8 cellular contexts compared by ENCODE assay signal in the genomic region with DNA sequence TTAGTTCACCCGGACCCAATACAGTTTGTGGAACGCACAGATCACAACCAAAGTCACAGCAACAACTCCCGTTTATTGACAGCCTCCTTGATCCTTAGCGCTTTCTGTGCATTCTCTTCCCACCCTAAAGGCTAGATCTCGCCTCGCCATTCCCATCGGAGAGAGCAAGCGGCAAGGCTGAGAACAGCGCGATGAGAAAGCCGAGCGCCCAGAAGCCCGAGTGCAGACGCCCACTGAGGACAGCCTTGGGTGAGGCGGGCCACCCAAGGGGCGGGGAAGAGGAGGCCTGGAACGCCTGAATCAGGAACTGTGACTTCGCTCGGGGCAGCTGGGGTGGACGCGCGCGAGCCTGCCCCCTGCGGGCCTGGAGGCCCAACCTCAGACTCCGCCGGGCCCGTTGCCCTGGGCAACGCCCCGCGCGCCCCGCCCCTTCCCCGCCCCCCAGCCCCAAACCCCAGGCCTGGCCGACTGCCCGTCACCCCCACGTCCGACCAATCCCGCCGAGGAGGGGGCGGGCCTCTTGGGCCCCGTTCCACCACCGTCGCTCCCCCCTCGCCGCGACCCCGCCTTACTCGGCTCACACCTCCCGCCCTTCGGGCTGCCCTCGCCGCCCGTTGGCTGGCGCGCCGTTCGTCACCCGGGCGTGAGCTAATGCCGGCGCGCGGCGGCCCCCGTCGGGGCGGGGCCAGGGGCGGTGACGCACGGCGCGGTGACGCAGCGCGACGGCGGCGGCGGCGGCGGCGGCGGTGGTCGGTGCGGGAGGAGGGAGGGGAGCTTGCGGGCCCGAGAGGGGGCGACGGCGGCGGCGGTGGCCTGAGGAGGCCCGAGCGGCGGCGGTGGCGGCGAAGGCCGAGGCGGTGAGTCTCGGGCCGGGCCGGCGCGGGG. TPM values are rescaled to one million over a fixed set of nuclear protein-coding genes. Genes with fewer than 3 reads are reported as not detected.
A peak's percentile ranks its signal among the peaks of the same experiment; 100 is the strongest.
DNase-seq lines count a peak whose midpoint lies in the region; TF ChIP-seq lines count a peak whose summit lies in the region.

A gene with protein sequence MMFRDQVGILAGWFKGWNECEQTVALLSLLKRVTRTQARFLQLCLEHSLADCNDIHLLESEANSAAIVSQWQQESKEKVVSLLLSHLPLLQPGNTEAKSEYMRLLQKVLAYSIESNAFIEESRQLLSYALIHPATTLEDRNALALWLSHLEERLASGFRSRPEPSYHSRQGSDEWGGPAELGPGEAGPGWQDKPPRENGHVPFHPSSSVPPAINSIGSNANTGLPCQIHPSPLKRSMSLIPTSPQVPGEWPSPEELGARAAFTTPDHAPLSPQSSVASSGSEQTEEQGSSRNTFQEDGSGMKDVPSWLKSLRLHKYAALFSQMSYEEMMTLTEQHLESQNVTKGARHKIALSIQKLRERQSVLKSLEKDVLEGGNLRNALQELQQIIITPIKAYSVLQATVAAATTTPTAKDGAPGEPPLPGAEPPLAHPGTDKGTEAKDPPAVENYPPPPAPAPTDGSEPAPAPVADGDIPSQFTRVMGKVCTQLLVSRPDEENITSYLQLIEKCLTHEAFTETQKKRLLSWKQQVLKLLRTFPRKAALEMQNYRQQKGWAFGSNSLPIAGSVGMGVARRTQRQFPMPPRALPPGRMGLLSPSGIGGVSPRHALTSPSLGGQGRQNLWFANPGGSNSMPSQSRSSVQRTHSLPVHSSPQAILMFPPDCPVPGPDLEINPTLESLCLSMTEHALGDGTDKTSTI (plus strand): TSS at position 702 of the 885 bp plus-strand sequence. CDS start 14,473 bp downstream, outside the sequence.

- H3K27ac ChIP-seq in suprapubic skin = peak within 1 kb of the TSS; percentile 92

- peaks cover 5% of the 10 kb centered on the region for H3K27me3 Mint-ChIP-seq in HFFc6 (ENCODE audit: insufficient read depth)
- H3K27me3 Mint-ChIP-seq in activated naive CD4-positive, alpha-beta T cell treated with anti-CD3 and anti-CD28 coated beads, Interleukin-2, amount 10 ng/mL, durations not matched to agents 7 days and 5 days = no peaks in the 10 kb centered on the region

- peak within 1 kb of the TSS; percentile 92 for H3K4me3 ChIP-seq in GM08714 (ENCODE audit: low read length)
- peak within 1 kb of the TSS; percentile 96 for H3K4me3 ChIP-seq in suprapubic skin

- WGBS in suprapubic skin = under 1% methylated on average over 36 of the region's 105 CpGs

- H3K27ac Mint-ChIP-seq in HFFc6 = peak within 1 kb of the TSS; percentile 95
- peak within 1 kb of the TSS; percentile 92 for H3K27ac Mint-ChIP-seq in activated naive CD4-positive, alpha-beta T cell treated with anti-CD3 and anti-CD28 coated beads, Interleukin-2, amount 10 ng/mL, durations not matched to agents 7 days and 5 days

- TF ChIP-seq EP300 in suprapubic skin (IDR thresholded peaks at IDR 0.05) = no peak

- CTCF ChIA-PET in activated naive CD4-positive, alpha-beta T cell treated with anti-CD3 and anti-CD28 coated beads, Interleukin-2, amount 10 ng/mL, durations not matched to agents 7 days and 5 days (lab: Charles Lee) = interaction anchor here (0.6 to 1.5 kb wide), 5 partner anchors 8 to 944 kb away, joined by 3 to 4 read pairs (median 3); no protein-coding TSS in a partner anchor

- DNase-seq in HFFc6 = peak; percentile 95
- peak; percentile 98 for DNase-seq in NAMALWA (ENCODE audit: low spot score)
- peak; percentile 96 for DNase-seq in SK-N-DZ (ENCODE audit: low spot score)
- peak; percentile 99 for DNase-seq in activated naive CD4-positive, alpha-beta T cell treated with anti-CD3 and anti-CD28 coated beads, Interleukin-2, amount 10 ng/mL, durations not matched to agents 7 days and 5 days
- DNase-seq in germinal center (ENCODE audit: low spot score) = peak; percentile 98
- DNase-seq in nucleus accumbens (lab: John Stamatoyannopoulos, UW) = peak; percentile 84 to 100 (median 98)
- peak; percentile 99 for DNase-seq in suprapubic skin (ENCODE audit: low spot score in 2 of 2)

- H3K27me3 ChIP-seq in suprapubic skin = no peaks in the 10 kb centered on the region

- H3K4me3 Mint-ChIP-seq in HFFc6 = peak within 1 kb of the TSS; percentile 96
- H3K4me3 Mint-ChIP-seq in activated naive CD4-positive, alpha-beta T cell treated with anti-CD3 and anti-CD28 coated beads, Interleukin-2, amount 10 ng/mL, durations not matched to agents 7 days and 5 days = peak within 1 kb of the TSS; percentile 89

- peaks cover 23% of the 10 kb centered on the region for H3K36me3 Mint-ChIP-seq in HFFc6 (ENCODE audit: low read depth)
- peaks cover 18% of the 10 kb centered on the region for H3K36me3 Mint-ChIP-seq in activated naive CD4-positive, alpha-beta T cell treated with anti-CD3 and anti-CD28 coated beads, Interleukin-2, amount 10 ng/mL, durations not matched to agents 7 days and 5 days

- H3K4me1 Mint-ChIP-seq in HFFc6 (ENCODE audit: low read depth) = peaks cover 57% of the 10 kb centered on the region
- H3K4me1 Mint-ChIP-seq in activated naive CD4-positive, alpha-beta T cell treated with anti-CD3 and anti-CD28 coated beads, Interleukin-2, amount 10 ng/mL, durations not matched to agents 7 days and 5 days = peaks cover 65% of the 10 kb centered on the region

- no peaks in the 10 kb centered on the region for H3K36me3 ChIP-seq in suprapubic skin

- peak; percentile 57 to 94 for TF ChIP-seq POLR2A in suprapubic skin (IDR thresholded peaks at IDR 0.05)

- H3K4me1 ChIP-seq in suprapubic skin = peaks cover 50% of the 10 kb centered on the region

- no peaks in the 10 kb centered on the region for H3K9me3 ChIP-seq in suprapubic skin

- H3K9me3 Mint-ChIP-seq in HFFc6 = no peaks in the 10 kb centered on the region
- no peaks in the 10 kb centered on the region for H3K9me3 Mint-ChIP-seq in activated naive CD4-positive, alpha-beta T cell treated with anti-CD3 and anti-CD28 coated beads, Interleukin-2, amount 10 ng/mL, durations not matched to agents 7 days and 5 days

- TF ChIP-seq CTCF in HFFc6 (IDR thresholded peaks at IDR 0.05) (peak; percentile 91), suprapubic skin (IDR thresholded peaks at IDR 0.05) (peak; percentile 75 to 90)

RNA-seq across cellular contexts. Expression of the gene that starts here (rescaled TPM):
- total RNA-seq in HFFc6 (2021; fragmentation: NEBNext Ultra II Directional; extraction: Animal tissue kit (Norgen Biotek cat#: 25700)) = 100 to 1,000 TPM; 107 to 133 (median 124) TPM
- 59.3 and 63.7 TPM in 2 replicates for polyA plus RNA-seq in SK-N-DZ (2014; cell fraction: cytosol; rRNA removed)
- 22.7 and 55.0 TPM in 2 replicates for polyA plus RNA-seq in SK-N-DZ (2014; cell fraction: nucleus; rRNA removed)
- 100 to 1,000 TPM; 104 to 166 (median 113) TPM for total RNA-seq in suprapubic skin

Comparison
In these comparisons a context has a peak if more than half of its experiments do, and no peak if none do; other contexts are left out.
1. Peak in every context shown above with its lines: DNase-seq, H3K4me3 ChIP-seq and H3K27ac ChIP-seq.